ENCODE assay signal across 34 cellular contexts in genomic region chr21:46084709-46085108, GRCh38. TPM values are rescaled to one million over a fixed set of nuclear protein-coding genes. Genes with fewer than 3 reads are reported as not detected.
DNase-seq lines count a peak whose midpoint lies in the region; ATAC-seq, FAIRE-seq and TF ChIP-seq lines count a peak whose summit lies in the region.
"Had no signal": no experiment of that assay in that cellular context is flagged by ENCODE, and none has a peak within 500 bp of the region (broad histone marks: within the 10 kb centered on the region; RNA-seq: fewer than 3 reads in every experiment).

No MANE protein-coding gene starts in this region.

- peaks cover 4% of the 10 kb centered on the region for H3K27me3 Mint-ChIP-seq in activated CD4-positive, alpha-beta T cell treated with anti-CD3 and anti-CD28 coated beads, Interleukin-2, amount 10 ng/mL, durations not matched to agents 7 days and 5 days

- H3K4me1 Mint-ChIP-seq in activated CD4-positive, alpha-beta T cell treated with anti-CD3 and anti-CD28 coated beads, Interleukin-2, amount 10 ng/mL, durations not matched to agents 7 days and 5 days = no peaks in the 10 kb centered on the region
- H3K4me1 Mint-ChIP-seq: CD8-positive, alpha-beta memory T cell; memory B cell had no signal

- H3K79me2 ChIP-seq in osteoblast (ENCODE audit: insufficient read depth, low read length) = no peaks in the 10 kb centered on the region

- CTCF ChIA-PET in activated CD4-positive, alpha-beta T cell treated with anti-CD3 and anti-CD28 coated beads, Interleukin-2, amount 10 ng/mL, durations not matched to agents 7 days and 5 days (lab: Charles Lee) = no interaction called here

- FAIRE-seq in H54 (lab: Jason Lieb, UNC) = no peak
- FAIRE-seq: colon, GM12878, keratinocyte, RCC 7860 had no signal

- H4K20me1 ChIP-seq in osteoblast (ENCODE audit: insufficient read depth, low read length) = no peaks in the 10 kb centered on the region

- POLR2A ChIA-PET in activated CD4-positive, alpha-beta T cell treated with anti-CD3 and anti-CD28 coated beads, Interleukin-2, amount 10 ng/mL, durations not matched to agents 7 days and 5 days (lab: Charles Lee) = no interaction called here

- H3K9me3 ChIP-seq in osteoblast (ENCODE audit: low read depth, low read length) = peaks cover 5% of the 10 kb centered on the region
- H3K9me3 ChIP-seq: tibial artery had no signal

- ATAC-seq in esophagus mucosa = peak; percentile 41
- ATAC-seq: effector memory CD8-positive, alpha-beta T cell; foreskin keratinocyte; GM12878; right cardiac atrium had no signal

- no peak overlapping the region for H3K4me2 ChIP-seq in osteoblast (ENCODE audit: insufficient read depth, low read length)

- no peak for TF ChIP-seq POLR2A in H54 (IDR thresholded peaks at IDR 0.05; ENCODE audit: low read depth, low read length)

- DNase-seq in D341Med (ENCODE audit: low spot score) (peak; percentile 14), LNCaP clone FGC (ENCODE audit: low read depth) (peak; percentile 25), osteoblast (ENCODE audit: insufficient read length, low spot score, missing footprints) (peak; percentile 23), H54 (ENCODE audit: insufficient read length, low spot score) (no peak)
- DNase-seq in activated CD4-positive, alpha-beta T cell treated with anti-CD3 and anti-CD28 coated beads, Interleukin-2, amount 10 ng/mL, durations not matched to agents 7 days and 5 days = no peak
- DNase-seq in activated effector memory CD4-positive, alpha-beta T cell treated with anti-CD3 and anti-CD28 coated beads, Interleukin-2, amount 50 U/mL, for 16 hours = no peak
- DNase-seq: activated CD4-positive, alpha-beta T cell treated with anti-CD3 and anti-CD28 coated beads for 4 hours; CD8-positive, alpha-beta memory T cell; effector memory CD8-positive, alpha-beta T cell; EL; foreskin keratinocyte; GOT3; KG1; MM.1S; NCI-H1417; NCI-H2029; NCI-H526 treated with DMSO at 0.1 percent for 48 hours; nephron progenitor cell; right cardiac atrium; SJCRH30; stimulated activated CD4-positive, alpha-beta T cell treated with anti-CD3 and anti-CD28 coated beads, Interleukin-12 subunit alpha, Interleukin-12 subunit beta, amount 100 ng/mL, for 4 hours; stimulated activated CD4-positive, alpha-beta T cell treated with anti-CD3 and anti-CD28 coated beads, Interleukin-2, amount 100 ng/mL, for 48 hours; SW 1271; T1000; tibial artery had no signal

- H3K36me3 Mint-ChIP-seq in activated CD4-positive, alpha-beta T cell treated with anti-CD3 and anti-CD28 coated beads, Interleukin-2, amount 10 ng/mL, durations not matched to agents 7 days and 5 days (ENCODE audit: low read depth) = peaks cover 2% of the 10 kb centered on the region

- H3K4me3 ChIP-seq in LNCaP clone FGC (ENCODE audit: low read depth, low read length) (no peak overlapping the region), osteoblast (ENCODE audit: insufficient read depth, low read length) (no peak overlapping the region)
- H3K4me3 ChIP-seq: ascending aorta, cardiac muscle cell, GM12878, SJCRH30, tibial artery had no signal

- H3K36me3 ChIP-seq in osteoblast (ENCODE audit: insufficient read depth, low read length) = no peaks in the 10 kb centered on the region
- H3K36me3 ChIP-seq: ascending aorta, cardiac muscle cell, SJCRH30, tibial artery had no signal

- TF ChIP-seq CTCF in LNCaP clone FGC (IDR thresholded peaks at IDR 0.05; ENCODE audit: control insufficient read depth, extremely low read depth, insufficient read depth) (no peak), osteoblast (IDR thresholded peaks at IDR 0.05; ENCODE audit: extremely low read depth, low read depth, low read length) (no peak)

- H3K27ac Mint-ChIP-seq in activated CD4-positive, alpha-beta T cell treated with anti-CD3 and anti-CD28 coated beads, Interleukin-2, amount 10 ng/mL, durations not matched to agents 7 days and 5 days = no peak overlapping the region
- H3K27ac Mint-ChIP-seq: CD8-positive, alpha-beta memory T cell; effector memory CD8-positive, alpha-beta T cell; memory B cell; nephron progenitor cell had no signal

- H3K9me3 Mint-ChIP-seq in activated CD4-positive, alpha-beta T cell treated with anti-CD3 and anti-CD28 coated beads, Interleukin-2, amount 10 ng/mL, durations not matched to agents 7 days and 5 days = peaks cover 20% of the 10 kb centered on the region

- H3K4me3 Mint-ChIP-seq in activated CD4-positive, alpha-beta T cell treated with anti-CD3 and anti-CD28 coated beads, Interleukin-2, amount 10 ng/mL, durations not matched to agents 7 days and 5 days = no peak overlapping the region
- H3K4me3 Mint-ChIP-seq: CD8-positive, alpha-beta memory T cell; effector memory CD8-positive, alpha-beta T cell; memory B cell; nephron progenitor cell had no signal

- peaks cover 20% of the 10 kb centered on the region for H3K4me1 ChIP-seq in osteoblast (ENCODE audit: insufficient read depth, low read length)
- H3K4me1 ChIP-seq: foreskin keratinocyte had no signal

- H2AFZ ChIP-seq in osteoblast (ENCODE audit: low read length) = no peak overlapping the region

- H3K27me3 ChIP-seq in osteoblast (ENCODE audit: insufficient read depth, low read length) = no peaks in the 10 kb centered on the region
- H3K27me3 ChIP-seq: ascending aorta, cardiac muscle cell, SJCRH30, tibial artery had no signal

- no peak overlapping the region for H3K27ac ChIP-seq in osteoblast (ENCODE audit: low read depth, low read length)
- H3K27ac ChIP-seq: ascending aorta, cardiac muscle cell, foreskin keratinocyte, SJCRH30, tibial artery, VCaP had no signal

RNA-seq across cellular contexts. Expression of gene COL6A2, which starts 13.2 kb away (rescaled TPM):
- total RNA-seq in esophagus mucosa = 20.5 TPM
- total RNA-seq in osteoblast = 1,184 and 1,265 TPM in 2 replicates
- total RNA-seq in activated CD4-positive, alpha-beta T cell treated with anti-CD3 and anti-CD28 coated beads, Interleukin-2, amount 10 ng/mL, durations not matched to agents 7 days and 5 days = 1 to 10 TPM; 2.3 to 2.5 TPM

Comparison
In these comparisons a context has a peak if more than half of its experiments do, and no peak if none do; other contexts are left out.
1. DNase-seq: peak in D341Med (single experiment), LNCaP clone FGC (single experiment) and osteoblast (single experiment); none in activated CD4-positive, alpha-beta T cell treated with anti-CD3 and anti-CD28 coated beads, Interleukin-2, amount 10 ng/mL, durations not matched to agents 7 days and 5 days (single experiment), activated effector memory CD4-positive, alpha-beta T cell treated with anti-CD3 and anti-CD28 coated beads, Interleukin-2, amount 50 U/mL, for 16 hours (single experiment) and H54 (single experiment).
2. RNA of gene COL6A2, which starts 13.2 kb away (total RNA-seq): 1,184 to 1,265 TPM in osteoblast; 20.5 TPM in esophagus mucosa (single experiment) and 2.3 to 2.5 TPM in activated CD4-positive, alpha-beta T cell treated with anti-CD3 and anti-CD28 coated beads, Interleukin-2, amount 10 ng/mL, durations not matched to agents 7 days and 5 days; every median in the first group is over 10 times any median in the second.